In genomic region chr2:216346781-216347180, GRCh38 we compare ENCODE assay signal across 1 cellular context.
TF ChIP-seq lines count a peak whose summit lies in the region.

No MANE protein-coding gene starts in this region.

TF ChIP-seq in H1, 55 proteins besides CTCF, POLR2A, EP300 and RAD21 (continued from another document):
- TF ChIP-seq, protein P1, sequence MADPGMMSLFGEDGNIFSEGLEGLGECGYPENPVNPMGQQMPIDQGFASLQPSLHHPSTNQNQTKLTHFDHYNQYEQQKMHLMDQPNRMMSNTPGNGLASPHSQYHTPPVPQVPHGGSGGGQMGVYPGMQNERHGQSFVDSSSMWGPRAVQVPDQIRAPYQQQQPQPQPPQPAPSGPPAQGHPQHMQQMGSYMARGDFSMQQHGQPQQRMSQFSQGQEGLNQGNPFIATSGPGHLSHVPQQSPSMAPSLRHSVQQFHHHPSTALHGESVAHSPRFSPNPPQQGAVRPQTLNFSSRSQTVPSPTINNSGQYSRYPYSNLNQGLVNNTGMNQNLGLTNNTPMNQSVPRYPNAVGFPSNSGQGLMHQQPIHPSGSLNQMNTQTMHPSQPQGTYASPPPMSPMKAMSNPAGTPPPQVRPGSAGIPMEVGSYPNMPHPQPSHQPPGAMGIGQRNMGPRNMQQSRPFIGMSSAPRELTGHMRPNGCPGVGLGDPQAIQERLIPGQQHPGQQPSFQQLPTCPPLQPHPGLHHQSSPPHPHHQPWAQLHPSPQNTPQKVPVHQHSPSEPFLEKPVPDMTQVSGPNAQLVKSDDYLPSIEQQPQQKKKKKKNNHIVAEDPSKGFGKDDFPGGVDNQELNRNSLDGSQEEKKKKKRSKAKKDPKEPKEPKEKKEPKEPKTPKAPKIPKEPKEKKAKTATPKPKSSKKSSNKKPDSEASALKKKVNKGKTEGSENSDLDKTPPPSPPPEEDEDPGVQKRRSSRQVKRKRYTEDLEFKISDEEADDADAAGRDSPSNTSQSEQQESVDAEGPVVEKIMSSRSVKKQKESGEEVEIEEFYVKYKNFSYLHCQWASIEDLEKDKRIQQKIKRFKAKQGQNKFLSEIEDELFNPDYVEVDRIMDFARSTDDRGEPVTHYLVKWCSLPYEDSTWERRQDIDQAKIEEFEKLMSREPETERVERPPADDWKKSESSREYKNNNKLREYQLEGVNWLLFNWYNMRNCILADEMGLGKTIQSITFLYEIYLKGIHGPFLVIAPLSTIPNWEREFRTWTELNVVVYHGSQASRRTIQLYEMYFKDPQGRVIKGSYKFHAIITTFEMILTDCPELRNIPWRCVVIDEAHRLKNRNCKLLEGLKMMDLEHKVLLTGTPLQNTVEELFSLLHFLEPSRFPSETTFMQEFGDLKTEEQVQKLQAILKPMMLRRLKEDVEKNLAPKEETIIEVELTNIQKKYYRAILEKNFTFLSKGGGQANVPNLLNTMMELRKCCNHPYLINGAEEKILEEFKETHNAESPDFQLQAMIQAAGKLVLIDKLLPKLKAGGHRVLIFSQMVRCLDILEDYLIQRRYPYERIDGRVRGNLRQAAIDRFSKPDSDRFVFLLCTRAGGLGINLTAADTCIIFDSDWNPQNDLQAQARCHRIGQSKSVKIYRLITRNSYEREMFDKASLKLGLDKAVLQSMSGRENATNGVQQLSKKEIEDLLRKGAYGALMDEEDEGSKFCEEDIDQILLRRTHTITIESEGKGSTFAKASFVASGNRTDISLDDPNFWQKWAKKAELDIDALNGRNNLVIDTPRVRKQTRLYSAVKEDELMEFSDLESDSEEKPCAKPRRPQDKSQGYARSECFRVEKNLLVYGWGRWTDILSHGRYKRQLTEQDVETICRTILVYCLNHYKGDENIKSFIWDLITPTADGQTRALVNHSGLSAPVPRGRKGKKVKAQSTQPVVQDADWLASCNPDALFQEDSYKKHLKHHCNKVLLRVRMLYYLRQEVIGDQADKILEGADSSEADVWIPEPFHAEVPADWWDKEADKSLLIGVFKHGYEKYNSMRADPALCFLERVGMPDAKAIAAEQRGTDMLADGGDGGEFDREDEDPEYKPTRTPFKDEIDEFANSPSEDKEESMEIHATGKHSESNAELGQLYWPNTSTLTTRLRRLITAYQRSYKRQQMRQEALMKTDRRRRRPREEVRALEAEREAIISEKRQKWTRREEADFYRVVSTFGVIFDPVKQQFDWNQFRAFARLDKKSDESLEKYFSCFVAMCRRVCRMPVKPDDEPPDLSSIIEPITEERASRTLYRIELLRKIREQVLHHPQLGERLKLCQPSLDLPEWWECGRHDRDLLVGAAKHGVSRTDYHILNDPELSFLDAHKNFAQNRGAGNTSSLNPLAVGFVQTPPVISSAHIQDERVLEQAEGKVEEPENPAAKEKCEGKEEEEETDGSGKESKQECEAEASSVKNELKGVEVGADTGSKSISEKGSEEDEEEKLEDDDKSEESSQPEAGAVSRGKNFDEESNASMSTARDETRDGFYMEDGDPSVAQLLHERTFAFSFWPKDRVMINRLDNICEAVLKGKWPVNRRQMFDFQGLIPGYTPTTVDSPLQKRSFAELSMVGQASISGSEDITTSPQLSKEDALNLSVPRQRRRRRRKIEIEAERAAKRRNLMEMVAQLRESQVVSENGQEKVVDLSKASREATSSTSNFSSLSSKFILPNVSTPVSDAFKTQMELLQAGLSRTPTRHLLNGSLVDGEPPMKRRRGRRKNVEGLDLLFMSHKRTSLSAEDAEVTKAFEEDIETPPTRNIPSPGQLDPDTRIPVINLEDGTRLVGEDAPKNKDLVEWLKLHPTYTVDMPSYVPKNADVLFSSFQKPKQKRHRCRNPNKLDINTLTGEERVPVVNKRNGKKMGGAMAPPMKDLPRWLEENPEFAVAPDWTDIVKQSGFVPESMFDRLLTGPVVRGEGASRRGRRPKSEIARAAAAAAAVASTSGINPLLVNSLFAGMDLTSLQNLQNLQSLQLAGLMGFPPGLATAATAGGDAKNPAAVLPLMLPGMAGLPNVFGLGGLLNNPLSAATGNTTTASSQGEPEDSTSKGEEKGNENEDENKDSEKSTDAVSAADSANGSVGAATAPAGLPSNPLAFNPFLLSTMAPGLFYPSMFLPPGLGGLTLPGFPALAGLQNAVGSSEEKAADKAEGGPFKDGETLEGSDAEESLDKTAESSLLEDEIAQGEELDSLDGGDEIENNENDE (IDR thresholded peaks at IDR 0.05; ENCODE audit: insufficient replicate concordance, low read length) = no peak
- TF ChIP-seq SIRT6 (IDR thresholded peaks at IDR 0.05; ENCODE audit: low read length) (no peak), SP4 (IDR thresholded peaks at IDR 0.05; ENCODE audit: low read length) (no peak), KDM1A (IDR thresholded peaks at IDR 0.05; ENCODE audit: borderline replicate concordance, low read length) (no peak), TCF12 (IDR thresholded peaks at IDR 0.05; ENCODE audit: low read depth, low read length) (no peak), FOSL1 (IDR thresholded peaks at IDR 0.05; ENCODE audit: insufficient read depth, low read depth, low read length) (no peak), YY1 (IDR thresholded peaks at IDR 0.05; ENCODE audit: low read depth, low read length) (no peak), RFX5 (IDR thresholded peaks at IDR 0.05; ENCODE audit: borderline replicate concordance, low read depth, low read length) (no peak), NANOG (IDR thresholded peaks at IDR 0.05; ENCODE audit: insufficient read depth, low read depth, low read length, poor library complexity, severe bottlenecking) (no peak), POLR2AphosphoS5 (IDR thresholded peaks at IDR 0.05; ENCODE audit: low read depth, low read length) (no peak)
